In genomic region chr10:100980327-100981110, GRCh38 we compare ENCODE assay signal across 11 cellular contexts.
"Had no signal": no experiment of that assay in that cellular context is flagged by ENCODE, and none has a peak within 500 bp of the region (broad histone marks: within the 10 kb centered on the region; RNA-seq: fewer than 3 reads in every experiment).

No MANE protein-coding gene starts in this region.

- H3K27ac Mint-ChIP-seq: activated naive CD8-positive, alpha-beta T cell; activated T-helper 2 cell treated with anti-CD3 and anti-CD28 coated beads, Interferon-gamma antibody, Interleukin-2, Interleukin-4, amounts not matched to agents 10 μg/mL and 5 μg/mL and 100 μg/mL, durations not matched to agents 14 hours and 24 hours and 36 hours; nephron; stimulated activated naive CD8-positive, alpha-beta T cell treated with anti-CD3 and anti-CD28 coated beads, Interleukin-15, amount 100 ng/mL, for 72 hours had no signal

- H3K9me3 ChIP-seq: esophagus squamous epithelium, uterus had no signal

- H3K4me3 ChIP-seq: esophagus squamous epithelium, uterus had no signal

- FAIRE-seq: bronchial epithelial cell had no signal

- DNase-seq: activated CD4-positive, alpha-beta T cell treated with anti-CD3 and anti-CD28 coated beads, Interleukin-2, amount 50 U/mL, for 48 hours; esophagus squamous epithelium; foreskin fibroblast; left colon; stimulated activated CD4-positive, alpha-beta T cell treated with anti-CD3 and anti-CD28 coated beads, Interleukin-2, amount 100 ng/mL, for 48 hours; stimulated activated naive CD8-positive, alpha-beta T cell treated with anti-CD3 and anti-CD28 coated beads, Interleukin-15, amount 100 ng/mL, for 72 hours had no signal

- H3K36me3 ChIP-seq: uterus had no signal

- H3K4me1 ChIP-seq: uterus had no signal

- H3K4me1 Mint-ChIP-seq: nephron had no signal

- H3K27ac ChIP-seq: esophagus squamous epithelium, uterus had no signal

- H3K9me3 Mint-ChIP-seq: activated T-helper 2 cell treated with anti-CD3 and anti-CD28 coated beads, Interferon-gamma antibody, Interleukin-2, Interleukin-4, amounts not matched to agents 10 μg/mL and 5 μg/mL and 100 μg/mL, durations not matched to agents 14 hours and 24 hours and 36 hours; nephron; stimulated activated naive CD8-positive, alpha-beta T cell treated with anti-CD3 and anti-CD28 coated beads, Interleukin-15, amount 100 ng/mL, for 72 hours had no signal

- H3K27me3 Mint-ChIP-seq: activated naive CD8-positive, alpha-beta T cell; stimulated activated naive CD8-positive, alpha-beta T cell treated with anti-CD3 and anti-CD28 coated beads, Interleukin-15, amount 100 ng/mL, for 72 hours had no signal

- H3K4me3 Mint-ChIP-seq: activated naive CD8-positive, alpha-beta T cell; nephron; stimulated activated naive CD8-positive, alpha-beta T cell treated with anti-CD3 and anti-CD28 coated beads, Interleukin-15, amount 100 ng/mL, for 72 hours had no signal

- H3K27me3 ChIP-seq: esophagus squamous epithelium, uterus had no signal

- ATAC-seq: left colon; stimulated activated naive CD8-positive, alpha-beta T cell treated with anti-CD3 and anti-CD28 coated beads, Interleukin-15, amount 100 ng/mL, for 72 hours had no signal
